Comparison of ENCODE assay signal across 1 cellular context in the genomic region with DNA sequence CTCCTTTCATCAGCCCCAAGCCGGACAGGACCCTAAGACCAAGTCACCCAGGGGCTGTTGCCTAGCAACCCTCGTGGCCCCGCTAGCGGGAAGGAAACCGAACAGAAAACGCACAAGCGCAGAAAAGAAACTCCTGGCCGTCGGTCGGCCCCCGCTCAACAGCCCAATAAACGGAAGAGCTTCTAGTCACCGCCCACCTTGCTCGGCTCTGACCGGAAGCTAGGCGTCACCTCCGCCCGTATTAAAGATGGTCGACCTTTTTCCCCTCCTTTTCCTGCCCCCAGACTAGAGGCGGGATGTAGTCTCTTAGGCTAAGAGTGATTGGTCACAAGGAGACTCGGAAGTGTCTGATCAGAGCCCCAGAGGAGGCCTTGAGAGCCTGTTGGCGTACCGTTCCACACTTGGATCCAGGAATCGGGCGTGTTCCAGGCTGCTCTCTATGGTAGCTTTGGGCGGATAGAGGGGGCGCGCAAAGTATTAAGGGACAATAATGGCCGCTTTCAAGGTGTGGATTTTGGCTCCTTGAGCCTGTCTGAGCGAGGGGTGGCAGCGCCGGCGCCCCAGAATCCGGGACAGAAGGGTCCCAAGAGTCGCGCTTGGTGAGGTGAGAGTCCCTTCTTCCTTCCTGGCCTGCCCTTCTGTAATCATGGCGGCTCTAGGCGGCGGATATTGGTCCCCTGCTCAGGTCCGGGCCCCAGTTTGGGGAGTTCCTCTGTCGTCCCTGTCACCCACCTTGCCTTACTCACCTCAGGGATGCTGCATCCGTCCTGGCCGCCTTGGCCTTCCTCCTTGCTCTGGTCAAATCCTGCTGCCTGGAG.
TF ChIP-seq lines count a peak whose summit lies in the region.

A gene (plus strand): TSS at position 400 of the 818 bp plus-strand sequence. CDS start 2,311 bp downstream, outside the sequence.
A gene (minus strand): TSS at position 173 of the 818 bp plus-strand sequence. CDS start 2,871 bp downstream, outside the sequence.

TF ChIP-seq in K562, 482 proteins besides CTCF, POLR2A, EP300 and RAD21 (continued from another document and continues in another):
- TF ChIP-seq, protein P1, sequence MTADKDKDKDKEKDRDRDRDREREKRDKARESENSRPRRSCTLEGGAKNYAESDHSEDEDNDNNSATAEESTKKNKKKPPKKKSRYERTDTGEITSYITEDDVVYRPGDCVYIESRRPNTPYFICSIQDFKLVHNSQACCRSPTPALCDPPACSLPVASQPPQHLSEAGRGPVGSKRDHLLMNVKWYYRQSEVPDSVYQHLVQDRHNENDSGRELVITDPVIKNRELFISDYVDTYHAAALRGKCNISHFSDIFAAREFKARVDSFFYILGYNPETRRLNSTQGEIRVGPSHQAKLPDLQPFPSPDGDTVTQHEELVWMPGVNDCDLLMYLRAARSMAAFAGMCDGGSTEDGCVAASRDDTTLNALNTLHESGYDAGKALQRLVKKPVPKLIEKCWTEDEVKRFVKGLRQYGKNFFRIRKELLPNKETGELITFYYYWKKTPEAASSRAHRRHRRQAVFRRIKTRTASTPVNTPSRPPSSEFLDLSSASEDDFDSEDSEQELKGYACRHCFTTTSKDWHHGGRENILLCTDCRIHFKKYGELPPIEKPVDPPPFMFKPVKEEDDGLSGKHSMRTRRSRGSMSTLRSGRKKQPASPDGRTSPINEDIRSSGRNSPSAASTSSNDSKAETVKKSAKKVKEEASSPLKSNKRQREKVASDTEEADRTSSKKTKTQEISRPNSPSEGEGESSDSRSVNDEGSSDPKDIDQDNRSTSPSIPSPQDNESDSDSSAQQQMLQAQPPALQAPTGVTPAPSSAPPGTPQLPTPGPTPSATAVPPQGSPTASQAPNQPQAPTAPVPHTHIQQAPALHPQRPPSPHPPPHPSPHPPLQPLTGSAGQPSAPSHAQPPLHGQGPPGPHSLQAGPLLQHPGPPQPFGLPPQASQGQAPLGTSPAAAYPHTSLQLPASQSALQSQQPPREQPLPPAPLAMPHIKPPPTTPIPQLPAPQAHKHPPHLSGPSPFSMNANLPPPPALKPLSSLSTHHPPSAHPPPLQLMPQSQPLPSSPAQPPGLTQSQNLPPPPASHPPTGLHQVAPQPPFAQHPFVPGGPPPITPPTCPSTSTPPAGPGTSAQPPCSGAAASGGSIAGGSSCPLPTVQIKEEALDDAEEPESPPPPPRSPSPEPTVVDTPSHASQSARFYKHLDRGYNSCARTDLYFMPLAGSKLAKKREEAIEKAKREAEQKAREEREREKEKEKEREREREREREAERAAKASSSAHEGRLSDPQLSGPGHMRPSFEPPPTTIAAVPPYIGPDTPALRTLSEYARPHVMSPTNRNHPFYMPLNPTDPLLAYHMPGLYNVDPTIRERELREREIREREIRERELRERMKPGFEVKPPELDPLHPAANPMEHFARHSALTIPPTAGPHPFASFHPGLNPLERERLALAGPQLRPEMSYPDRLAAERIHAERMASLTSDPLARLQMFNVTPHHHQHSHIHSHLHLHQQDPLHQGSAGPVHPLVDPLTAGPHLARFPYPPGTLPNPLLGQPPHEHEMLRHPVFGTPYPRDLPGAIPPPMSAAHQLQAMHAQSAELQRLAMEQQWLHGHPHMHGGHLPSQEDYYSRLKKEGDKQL (CRISPR knock-in tag; IDR thresholded peaks at IDR 0.05; ENCODE audit: borderline replicate concordance) = no peak
- TF ChIP-seq, protein P2, sequence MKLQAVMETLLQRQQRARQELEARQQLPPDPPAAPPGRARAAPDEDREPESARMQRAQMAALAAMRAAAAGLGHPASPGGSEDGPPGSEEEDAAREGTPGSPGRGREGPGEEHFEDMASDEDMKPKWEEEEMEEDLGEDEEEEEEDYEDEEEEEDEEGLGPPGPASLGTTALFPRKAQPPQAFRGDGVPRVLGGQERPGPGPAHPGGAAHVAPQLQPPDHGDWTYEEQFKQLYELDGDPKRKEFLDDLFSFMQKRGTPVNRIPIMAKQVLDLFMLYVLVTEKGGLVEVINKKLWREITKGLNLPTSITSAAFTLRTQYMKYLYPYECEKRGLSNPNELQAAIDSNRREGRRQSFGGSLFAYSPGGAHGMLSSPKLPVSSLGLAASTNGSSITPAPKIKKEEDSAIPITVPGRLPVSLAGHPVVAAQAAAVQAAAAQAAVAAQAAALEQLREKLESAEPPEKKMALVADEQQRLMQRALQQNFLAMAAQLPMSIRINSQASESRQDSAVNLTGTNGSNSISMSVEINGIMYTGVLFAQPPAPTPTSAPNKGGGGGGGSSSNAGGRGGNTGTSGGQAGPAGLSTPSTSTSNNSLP (IDR thresholded peaks at IDR 0.05; ENCODE audit: borderline replicate concordance, low read depth, low read length) = peak; percentile 47; the same call in 1 of the 2 replicates
- no peak for TF ChIP-seq ZSCAN29 (IDR thresholded peaks at IDR 0.05)
- TF ChIP-seq, protein P3, sequence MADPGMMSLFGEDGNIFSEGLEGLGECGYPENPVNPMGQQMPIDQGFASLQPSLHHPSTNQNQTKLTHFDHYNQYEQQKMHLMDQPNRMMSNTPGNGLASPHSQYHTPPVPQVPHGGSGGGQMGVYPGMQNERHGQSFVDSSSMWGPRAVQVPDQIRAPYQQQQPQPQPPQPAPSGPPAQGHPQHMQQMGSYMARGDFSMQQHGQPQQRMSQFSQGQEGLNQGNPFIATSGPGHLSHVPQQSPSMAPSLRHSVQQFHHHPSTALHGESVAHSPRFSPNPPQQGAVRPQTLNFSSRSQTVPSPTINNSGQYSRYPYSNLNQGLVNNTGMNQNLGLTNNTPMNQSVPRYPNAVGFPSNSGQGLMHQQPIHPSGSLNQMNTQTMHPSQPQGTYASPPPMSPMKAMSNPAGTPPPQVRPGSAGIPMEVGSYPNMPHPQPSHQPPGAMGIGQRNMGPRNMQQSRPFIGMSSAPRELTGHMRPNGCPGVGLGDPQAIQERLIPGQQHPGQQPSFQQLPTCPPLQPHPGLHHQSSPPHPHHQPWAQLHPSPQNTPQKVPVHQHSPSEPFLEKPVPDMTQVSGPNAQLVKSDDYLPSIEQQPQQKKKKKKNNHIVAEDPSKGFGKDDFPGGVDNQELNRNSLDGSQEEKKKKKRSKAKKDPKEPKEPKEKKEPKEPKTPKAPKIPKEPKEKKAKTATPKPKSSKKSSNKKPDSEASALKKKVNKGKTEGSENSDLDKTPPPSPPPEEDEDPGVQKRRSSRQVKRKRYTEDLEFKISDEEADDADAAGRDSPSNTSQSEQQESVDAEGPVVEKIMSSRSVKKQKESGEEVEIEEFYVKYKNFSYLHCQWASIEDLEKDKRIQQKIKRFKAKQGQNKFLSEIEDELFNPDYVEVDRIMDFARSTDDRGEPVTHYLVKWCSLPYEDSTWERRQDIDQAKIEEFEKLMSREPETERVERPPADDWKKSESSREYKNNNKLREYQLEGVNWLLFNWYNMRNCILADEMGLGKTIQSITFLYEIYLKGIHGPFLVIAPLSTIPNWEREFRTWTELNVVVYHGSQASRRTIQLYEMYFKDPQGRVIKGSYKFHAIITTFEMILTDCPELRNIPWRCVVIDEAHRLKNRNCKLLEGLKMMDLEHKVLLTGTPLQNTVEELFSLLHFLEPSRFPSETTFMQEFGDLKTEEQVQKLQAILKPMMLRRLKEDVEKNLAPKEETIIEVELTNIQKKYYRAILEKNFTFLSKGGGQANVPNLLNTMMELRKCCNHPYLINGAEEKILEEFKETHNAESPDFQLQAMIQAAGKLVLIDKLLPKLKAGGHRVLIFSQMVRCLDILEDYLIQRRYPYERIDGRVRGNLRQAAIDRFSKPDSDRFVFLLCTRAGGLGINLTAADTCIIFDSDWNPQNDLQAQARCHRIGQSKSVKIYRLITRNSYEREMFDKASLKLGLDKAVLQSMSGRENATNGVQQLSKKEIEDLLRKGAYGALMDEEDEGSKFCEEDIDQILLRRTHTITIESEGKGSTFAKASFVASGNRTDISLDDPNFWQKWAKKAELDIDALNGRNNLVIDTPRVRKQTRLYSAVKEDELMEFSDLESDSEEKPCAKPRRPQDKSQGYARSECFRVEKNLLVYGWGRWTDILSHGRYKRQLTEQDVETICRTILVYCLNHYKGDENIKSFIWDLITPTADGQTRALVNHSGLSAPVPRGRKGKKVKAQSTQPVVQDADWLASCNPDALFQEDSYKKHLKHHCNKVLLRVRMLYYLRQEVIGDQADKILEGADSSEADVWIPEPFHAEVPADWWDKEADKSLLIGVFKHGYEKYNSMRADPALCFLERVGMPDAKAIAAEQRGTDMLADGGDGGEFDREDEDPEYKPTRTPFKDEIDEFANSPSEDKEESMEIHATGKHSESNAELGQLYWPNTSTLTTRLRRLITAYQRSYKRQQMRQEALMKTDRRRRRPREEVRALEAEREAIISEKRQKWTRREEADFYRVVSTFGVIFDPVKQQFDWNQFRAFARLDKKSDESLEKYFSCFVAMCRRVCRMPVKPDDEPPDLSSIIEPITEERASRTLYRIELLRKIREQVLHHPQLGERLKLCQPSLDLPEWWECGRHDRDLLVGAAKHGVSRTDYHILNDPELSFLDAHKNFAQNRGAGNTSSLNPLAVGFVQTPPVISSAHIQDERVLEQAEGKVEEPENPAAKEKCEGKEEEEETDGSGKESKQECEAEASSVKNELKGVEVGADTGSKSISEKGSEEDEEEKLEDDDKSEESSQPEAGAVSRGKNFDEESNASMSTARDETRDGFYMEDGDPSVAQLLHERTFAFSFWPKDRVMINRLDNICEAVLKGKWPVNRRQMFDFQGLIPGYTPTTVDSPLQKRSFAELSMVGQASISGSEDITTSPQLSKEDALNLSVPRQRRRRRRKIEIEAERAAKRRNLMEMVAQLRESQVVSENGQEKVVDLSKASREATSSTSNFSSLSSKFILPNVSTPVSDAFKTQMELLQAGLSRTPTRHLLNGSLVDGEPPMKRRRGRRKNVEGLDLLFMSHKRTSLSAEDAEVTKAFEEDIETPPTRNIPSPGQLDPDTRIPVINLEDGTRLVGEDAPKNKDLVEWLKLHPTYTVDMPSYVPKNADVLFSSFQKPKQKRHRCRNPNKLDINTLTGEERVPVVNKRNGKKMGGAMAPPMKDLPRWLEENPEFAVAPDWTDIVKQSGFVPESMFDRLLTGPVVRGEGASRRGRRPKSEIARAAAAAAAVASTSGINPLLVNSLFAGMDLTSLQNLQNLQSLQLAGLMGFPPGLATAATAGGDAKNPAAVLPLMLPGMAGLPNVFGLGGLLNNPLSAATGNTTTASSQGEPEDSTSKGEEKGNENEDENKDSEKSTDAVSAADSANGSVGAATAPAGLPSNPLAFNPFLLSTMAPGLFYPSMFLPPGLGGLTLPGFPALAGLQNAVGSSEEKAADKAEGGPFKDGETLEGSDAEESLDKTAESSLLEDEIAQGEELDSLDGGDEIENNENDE (IDR thresholded peaks at IDR 0.05; ENCODE audit: low read depth, low read length) = no peak
- peak; percentile 79 for TF ChIP-seq SNIP1 (IDR thresholded peaks at IDR 0.05; ENCODE audit: low read depth)
- TF ChIP-seq NR2C2 (CRISPR knock-in tag; IDR thresholded peaks at IDR 0.05) = no peak; the same call in none of the 2 replicates
- peak; percentile 95 for TF ChIP-seq NR2C2 (tag; IDR thresholded peaks at IDR 0.05)
- TF ChIP-seq ZNF197 (CRISPR knock-in tag; IDR thresholded peaks at IDR 0.05; ENCODE audit: low read depth) = no peak
- TF ChIP-seq JUN (IDR thresholded peaks at IDR 0.05; ENCODE audit: borderline replicate concordance, low read depth, low read length) = no peak; the same call in 1 of the 2 replicates
- TF ChIP-seq JUN (CRISPR knock-in tag; IDR thresholded peaks at IDR 0.05; ENCODE audit: borderline replicate concordance) = no peak
- TF ChIP-seq ZNF41 (CRISPR knock-in tag; conservative IDR thresholded peaks at IDR 0.05) = 0 out of 2 replicates have a peak, but pooled peaks have one; percentile 14
- TF ChIP-seq PML (IDR thresholded peaks at IDR 0.05; ENCODE audit: low read length) = peak; percentile 71
- peak; percentile 81 for TF ChIP-seq CXXC5 (CRISPR knock-in tag; IDR thresholded peaks at IDR 0.05)
- no peak for TF ChIP-seq HIVEP1 (CRISPR knock-in tag; IDR thresholded peaks at IDR 0.05)
- peak; percentile 81 for TF ChIP-seq EP400 (IDR thresholded peaks at IDR 0.05)
- peak; percentile 25 for TF ChIP-seq NFYB (IDR thresholded peaks at IDR 0.05; ENCODE audit: extremely low read depth, insufficient read length)
- no peak for TF ChIP-seq RFX7 (CRISPR knock-in tag; IDR thresholded peaks at IDR 0.05)
- TF ChIP-seq SIX5 (IDR thresholded peaks at IDR 0.05; ENCODE audit: borderline replicate concordance in 1 of 2, insufficient read depth in 1 of 2, low read depth in 1 of 2, low read length in 2 of 2) = peak; percentile 34 to 54; a peak in 2 of 4 replicates
- TF ChIP-seq POLR2G (IDR thresholded peaks at IDR 0.05; ENCODE audit: low read depth, low read length) = peak; percentile 86
- no peak for TF ChIP-seq EZH2 (IDR thresholded peaks at IDR 0.05; ENCODE audit: borderline replicate concordance, low read depth, low read length)
- TF ChIP-seq ETV5 (CRISPR knock-in tag; IDR thresholded peaks at IDR 0.05; ENCODE audit: low read depth) = peak; percentile 88
- TF ChIP-seq, protein P4, sequence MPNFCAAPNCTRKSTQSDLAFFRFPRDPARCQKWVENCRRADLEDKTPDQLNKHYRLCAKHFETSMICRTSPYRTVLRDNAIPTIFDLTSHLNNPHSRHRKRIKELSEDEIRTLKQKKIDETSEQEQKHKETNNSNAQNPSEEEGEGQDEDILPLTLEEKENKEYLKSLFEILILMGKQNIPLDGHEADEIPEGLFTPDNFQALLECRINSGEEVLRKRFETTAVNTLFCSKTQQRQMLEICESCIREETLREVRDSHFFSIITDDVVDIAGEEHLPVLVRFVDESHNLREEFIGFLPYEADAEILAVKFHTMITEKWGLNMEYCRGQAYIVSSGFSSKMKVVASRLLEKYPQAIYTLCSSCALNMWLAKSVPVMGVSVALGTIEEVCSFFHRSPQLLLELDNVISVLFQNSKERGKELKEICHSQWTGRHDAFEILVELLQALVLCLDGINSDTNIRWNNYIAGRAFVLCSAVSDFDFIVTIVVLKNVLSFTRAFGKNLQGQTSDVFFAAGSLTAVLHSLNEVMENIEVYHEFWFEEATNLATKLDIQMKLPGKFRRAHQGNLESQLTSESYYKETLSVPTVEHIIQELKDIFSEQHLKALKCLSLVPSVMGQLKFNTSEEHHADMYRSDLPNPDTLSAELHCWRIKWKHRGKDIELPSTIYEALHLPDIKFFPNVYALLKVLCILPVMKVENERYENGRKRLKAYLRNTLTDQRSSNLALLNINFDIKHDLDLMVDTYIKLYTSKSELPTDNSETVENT (CRISPR knock-in tag; IDR thresholded peaks at IDR 0.05) = peak; percentile 44; the same call in 1 of the 2 replicates
